In genomic region chr14:52661314-52661713, GRCh38 we compare ENCODE assay signal across 1 cellular context.
TF ChIP-seq lines count a peak whose summit lies in the region.

No MANE protein-coding gene starts in this region.

TF ChIP-seq in GM12878, 131 proteins besides CTCF, POLR2A, EP300 and RAD21:
- no peak for TF ChIP-seq ZBTB4 (CRISPR knock-in tag; IDR thresholded peaks at IDR 0.05)
- no peak for TF ChIP-seq STAT3 (IDR thresholded peaks at IDR 0.05; ENCODE audit: low read depth, low read length)
- no peak for TF ChIP-seq BMI1 (IDR thresholded peaks at IDR 0.05; ENCODE audit: borderline replicate concordance)
- TF ChIP-seq LARP7 (IDR thresholded peaks at IDR 0.05): no peak
- TF ChIP-seq, protein P1, sequence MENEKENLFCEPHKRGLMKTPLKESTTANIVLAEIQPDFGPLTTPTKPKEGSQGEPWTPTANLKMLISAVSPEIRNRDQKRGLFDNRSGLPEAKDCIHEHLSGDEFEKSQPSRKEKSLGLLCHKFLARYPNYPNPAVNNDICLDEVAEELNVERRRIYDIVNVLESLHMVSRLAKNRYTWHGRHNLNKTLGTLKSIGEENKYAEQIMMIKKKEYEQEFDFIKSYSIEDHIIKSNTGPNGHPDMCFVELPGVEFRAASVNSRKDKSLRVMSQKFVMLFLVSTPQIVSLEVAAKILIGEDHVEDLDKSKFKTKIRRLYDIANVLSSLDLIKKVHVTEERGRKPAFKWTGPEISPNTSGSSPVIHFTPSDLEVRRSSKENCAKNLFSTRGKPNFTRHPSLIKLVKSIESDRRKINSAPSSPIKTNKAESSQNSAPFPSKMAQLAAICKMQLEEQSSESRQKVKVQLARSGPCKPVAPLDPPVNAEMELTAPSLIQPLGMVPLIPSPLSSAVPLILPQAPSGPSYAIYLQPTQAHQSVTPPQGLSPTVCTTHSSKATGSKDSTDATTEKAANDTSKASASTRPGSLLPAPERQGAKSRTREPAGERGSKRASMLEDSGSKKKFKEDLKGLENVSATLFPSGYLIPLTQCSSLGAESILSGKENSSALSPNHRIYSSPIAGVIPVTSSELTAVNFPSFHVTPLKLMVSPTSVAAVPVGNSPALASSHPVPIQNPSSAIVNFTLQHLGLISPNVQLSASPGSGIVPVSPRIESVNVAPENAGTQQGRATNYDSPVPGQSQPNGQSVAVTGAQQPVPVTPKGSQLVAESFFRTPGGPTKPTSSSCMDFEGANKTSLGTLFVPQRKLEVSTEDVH (IDR thresholded peaks at IDR 0.05; ENCODE audit: low read depth, partially characterized antibody): no peak
- TF ChIP-seq MYB (IDR thresholded peaks at IDR 0.05; ENCODE audit: borderline replicate concordance, low read depth, low read length): no peak
- TF ChIP-seq PRDM15 (CRISPR knock-in tag; IDR thresholded peaks at IDR 0.05): no peak
- no peak for TF ChIP-seq NBN (IDR thresholded peaks at IDR 0.05)
- TF ChIP-seq MTA3 (IDR thresholded peaks at IDR 0.05; ENCODE audit: borderline replicate concordance, low read length): no peak
- TF ChIP-seq CHD4 (IDR thresholded peaks at IDR 0.05): no peak
- TF ChIP-seq SUZ12 (IDR thresholded peaks at IDR 0.05; ENCODE audit: unreplicated experiment): no peak
- TF ChIP-seq, protein P2, sequence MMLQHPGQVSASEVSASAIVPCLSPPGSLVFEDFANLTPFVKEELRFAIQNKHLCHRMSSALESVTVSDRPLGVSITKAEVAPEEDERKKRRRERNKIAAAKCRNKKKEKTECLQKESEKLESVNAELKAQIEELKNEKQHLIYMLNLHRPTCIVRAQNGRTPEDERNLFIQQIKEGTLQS (IDR thresholded peaks at IDR 0.05; ENCODE audit: borderline replicate concordance, extremely low read depth, low read depth, low read length): no peak
